ENCODE assay signal across 8 cellular contexts in the genomic region with DNA sequence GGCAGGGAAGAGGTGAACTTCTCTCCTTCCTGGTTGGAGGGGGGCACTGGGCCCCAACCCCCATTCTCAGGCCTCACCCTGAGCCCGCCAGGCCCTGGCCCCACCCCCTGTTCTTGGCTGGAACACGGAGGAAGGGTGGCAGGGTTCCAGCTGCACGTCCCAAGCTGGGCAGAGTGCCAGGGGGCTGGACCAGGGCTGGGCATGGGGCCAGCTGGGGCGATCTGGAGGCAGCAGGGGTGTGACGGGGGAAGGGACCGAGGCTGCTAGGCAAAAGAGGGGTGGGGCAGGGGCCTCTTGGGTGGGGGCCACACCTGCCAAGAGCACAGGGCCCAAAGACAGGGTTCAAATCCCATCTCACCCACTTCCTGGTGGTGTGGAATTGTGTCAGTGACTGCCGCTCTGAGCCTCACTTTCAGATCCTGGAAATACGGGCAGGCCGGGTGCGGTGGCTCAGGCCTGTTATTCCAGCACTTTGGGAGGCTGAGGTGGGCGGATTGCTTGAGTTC. TPM values are rescaled to one million over a fixed set of nuclear protein-coding genes. Genes with fewer than 3 reads are reported as not detected.
DNase-seq lines count a peak whose midpoint lies in the region; ATAC-seq and TF ChIP-seq lines count a peak whose summit lies in the region.

No MANE protein-coding gene starts in this region.

- peak overlapping the region; percentile 92 for H3K9ac ChIP-seq in adipocyte (ENCODE audit: low read length)

- 5 to 13% (median 7%) methylated on average over 8 to 11 of the region's 11 CpGs for WGBS in heart left ventricle, 4 donors

- H3K27me3 ChIP-seq in adipocyte (replicated peaks; ENCODE audit: control insufficient read depth, insufficient read depth, low read length) (no peaks in the 10 kb centered on the region), heart left ventricle (peaks cover 0 to 6% (median 0%) of the 10 kb centered on the region in 9 donors)

- H3K9me3 ChIP-seq in adipocyte (ENCODE audit: control insufficient read depth, low read length) (no peaks in the 10 kb centered on the region), heart left ventricle (peaks cover 0 to 3% (median 0%) of the 10 kb centered on the region in 12 donors)

- peak; percentile 95 for DNase-seq in Caki2 (ENCODE audit: low read depth)
- peak; percentile 47 for DNase-seq in NCI-H1436 treated with DMSO at 0.1 percent for 48 hours (lab: John Stamatoyannopoulos, UW)
- DNase-seq in adipocyte (ENCODE audit: low read depth): peak; percentile 98
- peak; percentile 96 to 98 (median 97) for DNase-seq in heart left ventricle
- peak; percentile 87 for DNase-seq in renal cortical epithelial cell (ENCODE audit: low read depth)
- DNase-seq in stimulated activated CD4-positive, alpha-beta T cell treated with anti-CD3 and anti-CD28 coated beads, Interleukin-4, amount 100 ng/mL, for 24 hours: no peak
- no peak for DNase-seq in central memory CD4-positive, alpha-beta T cell
- DNase-seq in SKM-1 treated with dmso at 0.1 percent for 144 hours (lab: John Stamatoyannopoulos, UW; ENCODE audit: unreplicated experiment): no peak

- peak; percentile 70 to 82 (median 72) for ATAC-seq in heart left ventricle

- TF ChIP-seq POLR2A in heart left ventricle (IDR thresholded peaks at IDR 0.05): peak in 1 of 2 donors; percentile 42

- H3K27ac ChIP-seq in heart left ventricle: peak overlapping the region; percentile 88 to 99 (median 98)

- peaks cover 39% of the 10 kb centered on the region for H3K4me1 ChIP-seq in adipocyte (ENCODE audit: control insufficient read depth, insufficient read depth, low read length)
- H3K4me1 ChIP-seq in heart left ventricle: peaks cover 7 to 67% (median 55%) of the 10 kb centered on the region in 12 donors

- in situ Hi-C loops in Caki2 (cut with HindIII; ENCODE audit: low pct_unique_long_range_greater_than_20kb, low sequenced_read_pairs): no loop called here

- H3K36me3 ChIP-seq in adipocyte (ENCODE audit: control insufficient read depth, insufficient read depth, low read length, severe bottlenecking) (peaks cover 5% of the 10 kb centered on the region), heart left ventricle (peaks cover 0 to 11% (median 6%) of the 10 kb centered on the region in 9 donors)

- no peak for TF ChIP-seq CTCF in heart left ventricle (IDR thresholded peaks at IDR 0.05)

- H3K4me3 ChIP-seq in adipocyte (ENCODE audit: low read length): peak overlapping the region; percentile 83
- H3K4me3 ChIP-seq in heart left ventricle: peak overlapping the region; percentile 42 to 79 (median 68)

- intact Hi-C loops in heart left ventricle (cut with DNase I): loop anchor here in 3 of 10 donors (2.0 to 10.0 kb wide), 2 partner anchors 16 to 76 kb away; no protein-coding TSS in a partner anchor

RNA-seq across cellular contexts. Expression of a gene that starts 2.2 kb away (rescaled TPM):
- not detected in 2 replicates for total RNA-seq in Caki2 (2014; rRNA removed; shearing (Covaris generic); ENCODE audit: low replicate concordance)
- total RNA-seq in heart left ventricle (100 to 1,000 TPM in 2 of 9 donors, 10 to 100 TPM in 7; 32.8 to 117 (median 53.3) TPM), renal cortical epithelial cell (1.1 TPM in 1 of 2 replicates, not detected in the other)
- 100 to 1,000 TPM in 1 of 2 donors, 10 to 100 TPM in 1; 80.9 to 114 TPM for polyA plus RNA-seq in heart left ventricle

RNA-seq across cellular contexts. Expression of a gene that starts 47.8 kb away (rescaled TPM):
- 99.2 and 143 TPM in 2 replicates for total RNA-seq in Caki2 (2014; rRNA removed; shearing (Covaris generic); ENCODE audit: low replicate concordance)
- total RNA-seq in heart left ventricle (100 to 1,000 TPM in 1 of 9 donors, 10 to 100 TPM in 8; 69.9 to 115 (median 77.1) TPM), renal cortical epithelial cell (36.6 and 64.9 TPM in 2 replicates)
- polyA plus RNA-seq in heart left ventricle: 100 to 1,000 TPM in 1 of 2 donors, 10 to 100 TPM in 1; 64.9 to 107 TPM

Comparison
In these comparisons a context has a peak if more than half of its experiments do, and no peak if none do; other contexts are left out.
1. DNase-seq: peak in Caki2 (single experiment), NCI-H1436 treated with DMSO at 0.1 percent for 48 hours (single experiment), adipocyte (single experiment), heart left ventricle (5 of 5) and renal cortical epithelial cell (single experiment); none in stimulated activated CD4-positive, alpha-beta T cell treated with anti-CD3 and anti-CD28 coated beads, Interleukin-4, amount 100 ng/mL, for 24 hours (single experiment), central memory CD4-positive, alpha-beta T cell (single experiment) and SKM-1 treated with dmso at 0.1 percent for 144 hours (single experiment).
2. RNA of a gene that starts 2.2 kb away (total RNA-seq): 32.8 to 117 TPM in heart left ventricle; 1.1 TPM in renal cortical epithelial cell and not detected in Caki2; every median in the first group is over 10 times any median in the second.